ENCODE assay signal across 1 cellular context in the genomic region with DNA sequence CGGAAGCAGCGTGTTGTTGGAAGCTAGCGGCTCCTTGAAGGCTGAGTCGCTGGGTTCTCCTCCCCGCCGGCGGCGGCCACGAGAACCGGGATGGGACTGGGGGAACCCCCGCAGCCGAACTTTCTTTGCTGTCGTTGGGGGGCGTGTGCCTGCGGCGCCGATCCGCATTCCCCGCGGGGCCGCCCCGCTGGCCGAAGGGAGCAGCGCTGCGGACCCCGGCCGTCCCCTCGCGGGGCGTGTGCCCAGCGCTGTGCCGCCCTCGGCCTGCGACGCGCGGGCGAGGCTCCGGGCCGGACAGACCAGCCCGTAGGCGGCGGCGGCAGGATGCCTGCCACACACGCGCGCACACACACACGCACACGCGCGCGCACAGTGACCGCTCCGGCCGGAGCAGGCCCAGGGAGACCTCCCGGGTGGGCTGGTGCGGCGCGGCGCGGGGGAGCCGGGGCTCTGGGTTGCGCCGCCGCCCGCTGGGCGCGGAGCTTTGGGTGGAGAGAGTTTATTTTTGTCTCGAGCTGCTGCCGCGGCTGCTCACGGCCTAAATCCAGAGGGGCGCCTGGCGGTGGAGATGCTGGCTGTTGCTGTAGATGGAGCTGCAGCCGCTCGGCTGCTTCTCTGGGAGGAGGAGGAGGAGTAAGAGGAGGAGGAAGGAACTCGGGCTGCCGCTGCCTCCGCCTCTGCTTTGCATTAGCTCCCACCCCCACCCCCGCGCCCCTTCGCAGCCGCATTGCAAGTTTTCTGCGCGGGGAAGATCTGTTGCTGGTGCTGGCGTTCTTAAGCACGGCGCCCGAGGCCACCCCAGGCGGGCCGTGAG.
TF ChIP-seq lines count a peak whose summit lies in the region.

A gene with protein sequence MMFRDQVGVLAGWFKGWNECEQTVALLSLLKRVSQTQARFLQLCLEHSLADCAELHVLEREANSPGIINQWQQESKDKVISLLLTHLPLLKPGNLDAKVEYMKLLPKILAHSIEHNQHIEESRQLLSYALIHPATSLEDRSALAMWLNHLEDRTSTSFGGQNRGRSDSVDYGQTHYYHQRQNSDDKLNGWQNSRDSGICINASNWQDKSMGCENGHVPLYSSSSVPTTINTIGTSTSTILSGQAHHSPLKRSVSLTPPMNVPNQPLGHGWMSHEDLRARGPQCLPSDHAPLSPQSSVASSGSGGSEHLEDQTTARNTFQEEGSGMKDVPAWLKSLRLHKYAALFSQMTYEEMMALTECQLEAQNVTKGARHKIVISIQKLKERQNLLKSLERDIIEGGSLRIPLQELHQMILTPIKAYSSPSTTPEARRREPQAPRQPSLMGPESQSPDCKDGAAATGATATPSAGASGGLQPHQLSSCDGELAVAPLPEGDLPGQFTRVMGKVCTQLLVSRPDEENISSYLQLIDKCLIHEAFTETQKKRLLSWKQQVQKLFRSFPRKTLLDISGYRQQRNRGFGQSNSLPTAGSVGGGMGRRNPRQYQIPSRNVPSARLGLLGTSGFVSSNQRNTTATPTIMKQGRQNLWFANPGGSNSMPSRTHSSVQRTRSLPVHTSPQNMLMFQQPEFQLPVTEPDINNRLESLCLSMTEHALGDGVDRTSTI (plus strand): TSS at position 719 of the 814 bp plus-strand sequence. CDS start 789 bp downstream, outside the sequence.

TF ChIP-seq in HepG2, 621 proteins besides CTCF, POLR2A, EP300 and RAD21 (continued from another document and continues in another):
- TF ChIP-seq, protein P1, sequence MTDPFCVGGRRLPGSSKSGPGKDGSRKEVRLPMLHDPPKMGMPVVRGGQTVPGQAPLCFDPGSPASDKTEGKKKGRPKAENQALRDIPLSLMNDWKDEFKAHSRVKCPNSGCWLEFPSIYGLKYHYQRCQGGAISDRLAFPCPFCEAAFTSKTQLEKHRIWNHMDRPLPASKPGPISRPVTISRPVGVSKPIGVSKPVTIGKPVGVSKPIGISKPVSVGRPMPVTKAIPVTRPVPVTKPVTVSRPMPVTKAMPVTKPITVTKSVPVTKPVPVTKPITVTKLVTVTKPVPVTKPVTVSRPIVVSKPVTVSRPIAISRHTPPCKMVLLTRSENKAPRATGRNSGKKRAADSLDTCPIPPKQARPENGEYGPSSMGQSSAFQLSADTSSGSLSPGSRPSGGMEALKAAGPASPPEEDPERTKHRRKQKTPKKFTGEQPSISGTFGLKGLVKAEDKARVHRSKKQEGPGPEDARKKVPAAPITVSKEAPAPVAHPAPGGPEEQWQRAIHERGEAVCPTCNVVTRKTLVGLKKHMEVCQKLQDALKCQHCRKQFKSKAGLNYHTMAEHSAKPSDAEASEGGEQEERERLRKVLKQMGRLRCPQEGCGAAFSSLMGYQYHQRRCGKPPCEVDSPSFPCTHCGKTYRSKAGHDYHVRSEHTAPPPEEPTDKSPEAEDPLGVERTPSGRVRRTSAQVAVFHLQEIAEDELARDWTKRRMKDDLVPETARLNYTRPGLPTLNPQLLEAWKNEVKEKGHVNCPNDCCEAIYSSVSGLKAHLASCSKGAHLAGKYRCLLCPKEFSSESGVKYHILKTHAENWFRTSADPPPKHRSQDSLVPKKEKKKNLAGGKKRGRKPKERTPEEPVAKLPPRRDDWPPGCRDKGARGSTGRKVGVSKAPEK (CRISPR knock-in tag; IDR thresholded peaks at IDR 0.05; ENCODE audit: borderline replicate concordance): no peak
- TF ChIP-seq ERF (CRISPR knock-in tag; IDR thresholded peaks at IDR 0.05) (no peak), ZNF562 (CRISPR knock-in tag; IDR thresholded peaks at IDR 0.05; ENCODE audit: borderline replicate concordance) (no peak), KAT7 (CRISPR knock-in tag; IDR thresholded peaks at IDR 0.05; ENCODE audit: borderline replicate concordance) (peak; percentile 94), FOSL2 (CRISPR knock-in tag; IDR thresholded peaks at IDR 0.05) (no peak), FOSL1 (CRISPR knock-in tag; IDR thresholded peaks at IDR 0.05; ENCODE audit: borderline replicate concordance) (no peak), ZNF816 (CRISPR knock-in tag; IDR thresholded peaks at IDR 0.05; ENCODE audit: borderline replicate concordance) (no peak), NR2F1 (CRISPR knock-in tag; IDR thresholded peaks at IDR 0.05) (no peak), CEBPB (IDR thresholded peaks at IDR 0.05; ENCODE audit: borderline replicate concordance, low read depth, low read length) (no peak), ARNTL (CRISPR knock-in tag; IDR thresholded peaks at IDR 0.05) (no peak), PHB2 (IDR thresholded peaks at IDR 0.05; ENCODE audit: partially characterized antibody) (no peak), HNF4G (IDR thresholded peaks at IDR 0.05; ENCODE audit: borderline replicate concordance, low read depth, low read length) (no peak), HNF4G (CRISPR knock-in tag; IDR thresholded peaks at IDR 0.05; ENCODE audit: borderline replicate concordance, low read depth) (no peak), NR1H2 (CRISPR knock-in tag; IDR thresholded peaks at IDR 0.05; ENCODE audit: borderline replicate concordance, low read depth) (no peak), ZNF768 (CRISPR knock-in tag; IDR thresholded peaks at IDR 0.05) (no peak), RBM22 (optimal IDR thresholded peaks at IDR 0.05; ENCODE audit: low read length) (no peak), POGZ (CRISPR knock-in tag; IDR thresholded peaks at IDR 0.05) (no peak), BORCS8-MEF2B (CRISPR knock-in tag; IDR thresholded peaks at IDR 0.05) (peak; percentile 43; the same call in 1 of the 2 replicates), ZBTB7A (CRISPR knock-in tag; IDR thresholded peaks at IDR 0.05) (no peak), NFIC (IDR thresholded peaks at IDR 0.05; ENCODE audit: low read length) (no peak), ZNF777 (CRISPR knock-in tag; IDR thresholded peaks at IDR 0.05) (peak; percentile 83), XRCC5 (optimal IDR thresholded peaks at IDR 0.05; ENCODE audit: low read length) (peak; percentile 6), ZNF549 (CRISPR knock-in tag; IDR thresholded peaks at IDR 0.05) (no peak), REL (CRISPR knock-in tag; conservative IDR thresholded peaks at IDR 0.05) (0 out of 2 replicates have a peak, but pooled peaks have one; percentile 13), SRY (CRISPR knock-in tag; IDR thresholded peaks at IDR 0.05) (no peak), ZNF564 (CRISPR knock-in tag; IDR thresholded peaks at IDR 0.05) (no peak), SP5 (CRISPR knock-in tag; IDR thresholded peaks at IDR 0.05; ENCODE audit: borderline replicate concordance, low read depth) (no peak), FOXC1 (CRISPR knock-in tag; IDR thresholded peaks at IDR 0.05; ENCODE audit: borderline replicate concordance) (no peak; the same call in 1 of the 2 replicates)
- TF ChIP-seq, protein P2, sequence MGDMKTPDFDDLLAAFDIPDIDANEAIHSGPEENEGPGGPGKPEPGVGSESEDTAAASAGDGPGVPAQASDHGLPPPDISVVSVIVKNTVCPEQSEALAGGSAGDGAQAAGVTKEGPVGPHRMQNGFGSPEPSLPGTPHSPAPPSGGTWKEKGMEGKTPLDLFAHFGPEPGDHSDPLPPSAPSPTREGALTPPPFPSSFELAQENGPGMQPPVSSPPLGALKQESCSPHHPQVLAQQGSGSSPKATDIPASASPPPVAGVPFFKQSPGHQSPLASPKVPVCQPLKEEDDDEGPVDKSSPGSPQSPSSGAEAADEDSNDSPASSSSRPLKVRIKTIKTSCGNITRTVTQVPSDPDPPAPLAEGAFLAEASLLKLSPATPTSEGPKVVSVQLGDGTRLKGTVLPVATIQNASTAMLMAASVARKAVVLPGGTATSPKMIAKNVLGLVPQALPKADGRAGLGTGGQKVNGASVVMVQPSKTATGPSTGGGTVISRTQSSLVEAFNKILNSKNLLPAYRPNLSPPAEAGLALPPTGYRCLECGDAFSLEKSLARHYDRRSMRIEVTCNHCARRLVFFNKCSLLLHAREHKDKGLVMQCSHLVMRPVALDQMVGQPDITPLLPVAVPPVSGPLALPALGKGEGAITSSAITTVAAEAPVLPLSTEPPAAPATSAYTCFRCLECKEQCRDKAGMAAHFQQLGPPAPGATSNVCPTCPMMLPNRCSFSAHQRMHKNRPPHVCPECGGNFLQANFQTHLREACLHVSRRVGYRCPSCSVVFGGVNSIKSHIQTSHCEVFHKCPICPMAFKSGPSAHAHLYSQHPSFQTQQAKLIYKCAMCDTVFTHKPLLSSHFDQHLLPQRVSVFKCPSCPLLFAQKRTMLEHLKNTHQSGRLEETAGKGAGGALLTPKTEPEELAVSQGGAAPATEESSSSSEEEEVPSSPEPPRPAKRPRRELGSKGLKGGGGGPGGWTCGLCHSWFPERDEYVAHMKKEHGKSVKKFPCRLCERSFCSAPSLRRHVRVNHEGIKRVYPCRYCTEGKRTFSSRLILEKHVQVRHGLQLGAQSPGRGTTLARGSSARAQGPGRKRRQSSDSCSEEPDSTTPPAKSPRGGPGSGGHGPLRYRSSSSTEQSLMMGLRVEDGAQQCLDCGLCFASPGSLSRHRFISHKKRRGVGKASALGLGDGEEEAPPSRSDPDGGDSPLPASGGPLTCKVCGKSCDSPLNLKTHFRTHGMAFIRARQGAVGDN (CRISPR knock-in tag; IDR thresholded peaks at IDR 0.05): 0 out of 2 replicates have a peak, but pooled peaks have one; percentile 25
- TF ChIP-seq, protein P3, sequence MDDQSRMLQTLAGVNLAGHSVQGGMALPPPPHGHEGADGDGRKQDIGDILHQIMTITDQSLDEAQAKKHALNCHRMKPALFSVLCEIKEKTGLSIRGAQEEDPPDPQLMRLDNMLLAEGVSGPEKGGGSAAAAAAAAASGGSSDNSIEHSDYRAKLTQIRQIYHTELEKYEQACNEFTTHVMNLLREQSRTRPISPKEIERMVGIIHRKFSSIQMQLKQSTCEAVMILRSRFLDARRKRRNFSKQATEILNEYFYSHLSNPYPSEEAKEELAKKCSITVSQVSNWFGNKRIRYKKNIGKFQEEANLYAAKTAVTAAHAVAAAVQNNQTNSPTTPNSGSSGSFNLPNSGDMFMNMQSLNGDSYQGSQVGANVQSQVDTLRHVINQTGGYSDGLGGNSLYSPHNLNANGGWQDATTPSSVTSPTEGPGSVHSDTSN (CRISPR knock-in tag; IDR thresholded peaks at IDR 0.05; ENCODE audit: borderline replicate concordance): no peak
- TF ChIP-seq, protein P4, sequence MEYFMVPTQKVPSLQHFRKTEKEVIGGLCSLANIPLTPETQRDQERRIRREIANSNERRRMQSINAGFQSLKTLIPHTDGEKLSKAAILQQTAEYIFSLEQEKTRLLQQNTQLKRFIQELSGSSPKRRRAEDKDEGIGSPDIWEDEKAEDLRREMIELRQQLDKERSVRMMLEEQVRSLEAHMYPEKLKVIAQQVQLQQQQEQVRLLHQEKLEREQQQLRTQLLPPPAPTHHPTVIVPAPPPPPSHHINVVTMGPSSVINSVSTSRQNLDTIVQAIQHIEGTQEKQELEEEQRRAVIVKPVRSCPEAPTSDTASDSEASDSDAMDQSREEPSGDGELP (IDR thresholded peaks at IDR 0.05; ENCODE audit: borderline replicate concordance, low read depth): no peak
- TF ChIP-seq, protein P5, sequence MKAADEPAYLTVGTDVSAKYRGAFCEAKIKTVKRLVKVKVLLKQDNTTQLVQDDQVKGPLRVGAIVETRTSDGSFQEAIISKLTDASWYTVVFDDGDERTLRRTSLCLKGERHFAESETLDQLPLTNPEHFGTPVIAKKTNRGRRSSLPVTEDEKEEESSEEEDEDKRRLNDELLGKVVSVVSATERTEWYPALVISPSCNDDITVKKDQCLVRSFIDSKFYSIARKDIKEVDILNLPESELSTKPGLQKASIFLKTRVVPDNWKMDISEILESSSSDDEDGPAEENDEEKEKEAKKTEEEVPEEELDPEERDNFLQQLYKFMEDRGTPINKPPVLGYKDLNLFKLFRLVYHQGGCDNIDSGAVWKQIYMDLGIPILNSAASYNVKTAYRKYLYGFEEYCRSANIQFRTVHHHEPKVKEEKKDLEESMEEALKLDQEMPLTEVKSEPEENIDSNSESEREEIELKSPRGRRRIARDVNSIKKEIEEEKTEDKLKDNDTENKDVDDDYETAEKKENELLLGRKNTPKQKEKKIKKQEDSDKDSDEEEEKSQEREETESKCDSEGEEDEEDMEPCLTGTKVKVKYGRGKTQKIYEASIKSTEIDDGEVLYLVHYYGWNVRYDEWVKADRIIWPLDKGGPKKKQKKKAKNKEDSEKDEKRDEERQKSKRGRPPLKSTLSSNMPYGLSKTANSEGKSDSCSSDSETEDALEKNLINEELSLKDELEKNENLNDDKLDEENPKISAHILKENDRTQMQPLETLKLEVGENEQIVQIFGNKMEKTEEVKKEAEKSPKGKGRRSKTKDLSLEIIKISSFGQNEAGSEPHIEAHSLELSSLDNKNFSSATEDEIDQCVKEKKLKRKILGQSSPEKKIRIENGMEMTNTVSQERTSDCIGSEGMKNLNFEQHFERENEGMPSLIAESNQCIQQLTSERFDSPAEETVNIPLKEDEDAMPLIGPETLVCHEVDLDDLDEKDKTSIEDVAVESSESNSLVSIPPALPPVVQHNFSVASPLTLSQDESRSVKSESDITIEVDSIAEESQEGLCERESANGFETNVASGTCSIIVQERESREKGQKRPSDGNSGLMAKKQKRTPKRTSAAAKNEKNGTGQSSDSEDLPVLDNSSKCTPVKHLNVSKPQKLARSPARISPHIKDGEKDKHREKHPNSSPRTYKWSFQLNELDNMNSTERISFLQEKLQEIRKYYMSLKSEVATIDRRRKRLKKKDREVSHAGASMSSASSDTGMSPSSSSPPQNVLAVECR (CRISPR knock-in tag; IDR thresholded peaks at IDR 0.05; ENCODE audit: borderline replicate concordance): peak; percentile 63; the same call in 1 of the 2 replicates
- TF ChIP-seq, protein P6, sequence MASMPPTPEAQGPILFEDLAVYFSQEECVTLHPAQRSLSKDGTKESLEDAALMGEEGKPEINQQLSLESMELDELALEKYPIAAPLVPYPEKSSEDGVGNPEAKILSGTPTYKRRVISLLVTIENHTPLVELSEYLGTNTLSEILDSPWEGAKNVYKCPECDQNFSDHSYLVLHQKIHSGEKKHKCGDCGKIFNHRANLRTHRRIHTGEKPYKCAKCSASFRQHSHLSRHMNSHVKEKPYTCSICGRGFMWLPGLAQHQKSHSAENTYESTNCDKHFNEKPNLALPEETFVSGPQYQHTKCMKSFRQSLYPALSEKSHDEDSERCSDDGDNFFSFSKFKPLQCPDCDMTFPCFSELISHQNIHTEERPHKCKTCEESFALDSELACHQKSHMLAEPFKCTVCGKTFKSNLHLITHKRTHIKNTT (CRISPR knock-in tag; IDR thresholded peaks at IDR 0.05): no peak
- TF ChIP-seq, protein P7, sequence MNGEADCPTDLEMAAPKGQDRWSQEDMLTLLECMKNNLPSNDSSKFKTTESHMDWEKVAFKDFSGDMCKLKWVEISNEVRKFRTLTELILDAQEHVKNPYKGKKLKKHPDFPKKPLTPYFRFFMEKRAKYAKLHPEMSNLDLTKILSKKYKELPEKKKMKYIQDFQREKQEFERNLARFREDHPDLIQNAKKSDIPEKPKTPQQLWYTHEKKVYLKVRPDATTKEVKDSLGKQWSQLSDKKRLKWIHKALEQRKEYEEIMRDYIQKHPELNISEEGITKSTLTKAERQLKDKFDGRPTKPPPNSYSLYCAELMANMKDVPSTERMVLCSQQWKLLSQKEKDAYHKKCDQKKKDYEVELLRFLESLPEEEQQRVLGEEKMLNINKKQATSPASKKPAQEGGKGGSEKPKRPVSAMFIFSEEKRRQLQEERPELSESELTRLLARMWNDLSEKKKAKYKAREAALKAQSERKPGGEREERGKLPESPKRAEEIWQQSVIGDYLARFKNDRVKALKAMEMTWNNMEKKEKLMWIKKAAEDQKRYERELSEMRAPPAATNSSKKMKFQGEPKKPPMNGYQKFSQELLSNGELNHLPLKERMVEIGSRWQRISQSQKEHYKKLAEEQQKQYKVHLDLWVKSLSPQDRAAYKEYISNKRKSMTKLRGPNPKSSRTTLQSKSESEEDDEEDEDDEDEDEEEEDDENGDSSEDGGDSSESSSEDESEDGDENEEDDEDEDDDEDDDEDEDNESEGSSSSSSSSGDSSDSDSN (CRISPR knock-in tag; IDR thresholded peaks at IDR 0.05): peak; percentile 46; the same call in 1 of the 2 replicates
- TF ChIP-seq, protein P8, sequence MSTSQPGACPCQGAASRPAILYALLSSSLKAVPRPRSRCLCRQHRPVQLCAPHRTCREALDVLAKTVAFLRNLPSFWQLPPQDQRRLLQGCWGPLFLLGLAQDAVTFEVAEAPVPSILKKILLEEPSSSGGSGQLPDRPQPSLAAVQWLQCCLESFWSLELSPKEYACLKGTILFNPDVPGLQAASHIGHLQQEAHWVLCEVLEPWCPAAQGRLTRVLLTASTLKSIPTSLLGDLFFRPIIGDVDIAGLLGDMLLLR (CRISPR knock-in tag; IDR thresholded peaks at IDR 0.05): 0 out of 2 replicates have a peak, but pooled peaks have one; percentile 45
